In the genomic region with DNA sequence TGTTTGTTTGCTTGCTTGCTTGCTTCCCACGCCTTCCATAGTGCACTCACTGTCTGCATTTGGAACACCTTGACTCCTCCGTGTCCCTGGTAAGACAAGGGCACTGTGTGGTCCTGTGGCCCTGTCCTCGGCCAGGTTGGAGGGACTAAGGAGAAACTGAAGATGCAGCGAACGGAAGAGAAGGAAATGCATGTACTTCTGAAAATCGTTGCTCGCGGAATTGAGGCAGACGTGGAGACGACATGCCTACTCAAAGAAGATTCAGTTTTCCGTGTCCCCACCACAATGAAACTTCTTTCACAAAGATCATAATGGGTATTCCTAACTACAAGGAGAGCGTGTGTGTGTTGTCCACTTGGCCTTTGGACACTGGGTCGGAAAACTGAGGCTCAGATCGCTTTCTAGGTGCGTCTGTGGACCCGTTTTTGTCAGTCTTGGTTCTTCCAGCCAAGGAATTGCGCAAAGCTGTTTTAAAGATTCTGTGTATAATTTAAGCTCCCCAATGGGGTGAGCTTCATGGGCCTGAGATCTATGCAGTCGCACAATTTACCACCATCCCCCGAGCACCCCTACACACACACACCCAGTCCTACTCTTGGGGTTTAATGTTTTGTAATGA, we compare ENCODE assay signal across 11 cellular contexts.
DNase-seq lines count a peak whose midpoint lies in the region; ATAC-seq, FAIRE-seq and TF ChIP-seq lines count a peak whose summit lies in the region.
"Had no signal": no experiment of that assay in that cellular context is flagged by ENCODE, and none has a peak within 500 bp of the region (broad histone marks: within the 10 kb centered on the region; RNA-seq: fewer than 3 reads in every experiment).

No MANE protein-coding gene starts in this region.

- no peak overlapping the region for H4K5ac ChIP-seq in H1 (ENCODE audit: insufficient read length, low read depth, low read length)

- H3K56ac ChIP-seq in H1 (replicated peaks; ENCODE audit: insufficient read length, low read depth, low read length): no peak overlapping the region

- BruUV-seq in HepG2 (replicated peaks; lab: Mats Ljungman, UMichigan): no TSS peak

- peak overlapping the region; percentile 45 for H2AFZ ChIP-seq in HepG2 (ENCODE audit: low read length)
- H2AFZ ChIP-seq in H1 (ENCODE audit: low read length): peak overlapping the region; percentile 89

- H3K4ac ChIP-seq in H1 (replicated peaks; ENCODE audit: insufficient read length, low read depth, low read length): no peak overlapping the region

- DNase-seq in HepG2 (ENCODE audit: low spot score): no peak
- DNase-seq in right lobe of liver: no peak
- no peak for DNase-seq in HTR-8/SVneo (ENCODE audit: insufficient read length, low spot score)
- DNase-seq in H1 (ENCODE audit: low read depth in 1 of 2, low spot score in 2 of 2): peak in 1 of 2 experiments; percentile 61
- DNase-seq in stimulated activated CD4-positive, alpha-beta T cell treated with anti-CD3 and anti-CD28 coated beads, Interleukin-4, amount 100 ng/mL, for 4 hours: no peak
- no peak for DNase-seq in NCI-H526 (lab: John Stamatoyannopoulos, UW)
- no peak for DNase-seq in occipital lobe (lab: John Stamatoyannopoulos, UW)
- DNase-seq: NCI-H1092 treated with DMSO at 0.1 percent for 48 hours had no signal

- 31% methylated on average over 19 of the region's 19 CpGs for WGBS in HepG2 (ENCODE audit: low lambda C conversion rate)
- 11% methylated on average over 17 of the region's 19 CpGs for WGBS in right lobe of liver (ENCODE audit: insufficient coverage, low coverage, low lambda C conversion rate, missing lambda C conversion rate)
- WGBS in H1 (ENCODE audit: extremely low coverage in 1 of 2, insufficient coverage in 1 of 2, insufficient read length in 1 of 2, insufficient replicate concordance in 2 of 2, low coverage in 1 of 2, low lambda C conversion rate in 2 of 2, missing lambda C conversion rate in 1 of 2), 2 experiments: 6% methylated on average over 19 of the region's 19 CpGs; no CpG with 5 or more reads in 1 of the 2 experiments

- H3K79me2 ChIP-seq in HepG2 (ENCODE audit: insufficient read depth, low read length) (no peaks in the 10 kb centered on the region), H1 (ENCODE audit: control insufficient read depth in 1 of 2, insufficient read depth in 2 of 2, low read length in 2 of 2) (no peaks in the 10 kb centered on the region)

- H3K4me2 ChIP-seq in HepG2 (ENCODE audit: low read depth, low read length) (peak overlapping the region; percentile 99), H1 (ENCODE audit: insufficient read depth in 1 of 2, low read depth in 2 of 2, low read length in 2 of 2) (peak overlapping the region; percentile 96 to 100)

- no peak overlapping the region for H4K8ac ChIP-seq in H1 (ENCODE audit: extremely low read depth, insufficient read depth, low read length)

- no peak overlapping the region for H3K27ac ChIP-seq in HepG2 (ENCODE audit: extremely low read length, insufficient read depth, low read length)
- no peak overlapping the region for H3K27ac ChIP-seq in right lobe of liver
- no peak overlapping the region for H3K27ac ChIP-seq in H1 (ENCODE audit: low read depth, low read length)
- H3K27ac ChIP-seq: breast epithelium, WERI-Rb-1 had no signal

- H2BK15ac ChIP-seq in H1 (ENCODE audit: low read length): no peak overlapping the region

- intact Hi-C loops in HepG2 (cut with micrococcal nuclease; ENCODE audit: unreplicated experiment) (loop anchor here (5.0 to 10.0 kb wide), 4 partner anchors 46 to 121 kb away; a partner anchor contains a TSS), right lobe of liver (cut with DNase I) (no loop called here)

- TF ChIP-seq RAD21 in HepG2 (CRISPR knock-in tag; IDR thresholded peaks at IDR 0.05): no peak
- TF ChIP-seq RAD21 in H1 (IDR thresholded peaks at IDR 0.05 in 1 of 2, conservative IDR thresholded peaks at IDR 0.05 in 1 of 2; ENCODE audit: low read depth in 2 of 2, low read length in 2 of 2): no peak

- H2BK12ac ChIP-seq in H1 (ENCODE audit: low read depth, low read length): no peak overlapping the region

- no peak overlapping the region for H4K91ac ChIP-seq in H1 (replicated peaks; ENCODE audit: insufficient read length, low read length)

- peaks cover 0 to 27% of the 10 kb centered on the region in 2 experiments; a peak in 1 of 5 replicates for H3K27me3 ChIP-seq in HepG2 (ENCODE audit: control insufficient read depth in 1 of 2, insufficient read depth in 2 of 2, low read length in 2 of 2)
- H3K27me3 ChIP-seq in right lobe of liver: peaks cover 0 to 34% of the 10 kb centered on the region in 2 donors
- H3K27me3 ChIP-seq in H1 (replicated peaks in 1 of 4; ENCODE audit: control insufficient read depth in 3 of 4, extremely low read depth in 1 of 4, insufficient read depth in 3 of 4, low read length in 3 of 4): peaks cover 0 to 12% (median 7%) of the 10 kb centered on the region in 4 experiments; a peak in 5 of 7 replicates

- no peak overlapping the region for H2BK5ac ChIP-seq in H1 (ENCODE audit: low read depth, low read length)

- peaks cover 18% of the 10 kb centered on the region for H3K23me2 ChIP-seq in H1 (ENCODE audit: low read depth, low read length)

- H3K18ac ChIP-seq in H1 (ENCODE audit: extremely low read depth, low read length): no peak overlapping the region

- H3K79me1 ChIP-seq in H1 (ENCODE audit: low read depth, low read length): no peaks in the 10 kb centered on the region

- H3K4me3 ChIP-seq in HepG2 (replicated peaks in 1 of 3; ENCODE audit: insufficient read depth in 1 of 3, low read depth in 2 of 3, low read length in 3 of 3) (peak overlapping the region; percentile 58 to 76 (median 74)), right lobe of liver (no peak overlapping the region), H1 (ENCODE audit: extremely low read depth in 1 of 4, insufficient read depth in 2 of 4, low read depth in 3 of 4, low read length in 4 of 4) (peak overlapping the region; percentile 47 to 94 (median 86))

- no peak for TF ChIP-seq CTCF in HepG2 (CRISPR knock-in tag; IDR thresholded peaks at IDR 0.05)
- TF ChIP-seq CTCF in right lobe of liver (IDR thresholded peaks at IDR 0.05): no peak
- no peak for TF ChIP-seq CTCF in H1 (IDR thresholded peaks at IDR 0.05; ENCODE audit: control extremely low read depth in 1 of 3, insufficient read depth in 1 of 3, low read depth in 1 of 3, low read length in 3 of 3)

- no peak overlapping the region for H2BK20ac ChIP-seq in H1 (ENCODE audit: low read length)

- FAIRE-seq in HepG2 (lab: Jason Lieb, UNC) (no peak), HTR-8/SVneo (lab: Jason Lieb, UNC) (peak; percentile 44), H1 (lab: Jason Lieb, UNC) (no peak)

- no peak overlapping the region for H3K23ac ChIP-seq in H1 (ENCODE audit: insufficient read length)

- H3K14ac ChIP-seq in H1 (ENCODE audit: insufficient read length): no peak overlapping the region

- in situ Hi-C loops in HepG2 (cut with HindIII; ENCODE audit: extremely low pct_ligation_motif_present, low pct_unique_long_range_greater_than_20kb): no loop called here

- H3K4me1 ChIP-seq in HepG2 (ENCODE audit: insufficient read depth, low read length): peaks cover 37% of the 10 kb centered on the region
- H3K4me1 ChIP-seq in right lobe of liver: no peaks in the 10 kb centered on the region
- peaks cover 0 to 4% (median 2%) of the 10 kb centered on the region in 4 experiments; a peak in 2 of 7 replicates for H3K4me1 ChIP-seq in H1 (replicated peaks in 1 of 4; ENCODE audit: control insufficient read depth in 3 of 4, insufficient read depth in 4 of 4, low read length in 3 of 4)
- H3K4me1 ChIP-seq: breast epithelium had no signal

- H3K9me3 ChIP-seq in HepG2 (ENCODE audit: low read length): no peaks in the 10 kb centered on the region
- H3K9me3 ChIP-seq in right lobe of liver: no peaks in the 10 kb centered on the region
- H3K9me3 ChIP-seq in H1 (ENCODE audit: insufficient read depth in 2 of 2, low read depth in 1 of 2, low read length in 1 of 2): no peaks in the 10 kb centered on the region
- H3K9me3 ChIP-seq: breast epithelium had no signal

- peak; percentile 55 for ATAC-seq in HepG2
- no peak for ATAC-seq in right lobe of liver
- no peak for ATAC-seq in HG02588 (IDR thresholded peaks at IDR 0.05; ENCODE audit: unreplicated experiment)

- POLR2A ChIA-PET in HepG2 (lab: Yijun Ruan, JAX): no interaction called here
- POLR2A ChIA-PET in H1 (lab: Charles Lee; ENCODE audit: partially characterized antibody): interaction anchor here (1.0 to 1.1 kb wide), 2 partner anchors 9 to 114 kb away, joined by 3 to 4 read pairs; no protein-coding TSS in a partner anchor

- H2BK120ac ChIP-seq in H1 (replicated peaks; ENCODE audit: low read depth, low read length): no peak overlapping the region

- TF ChIP-seq POLR2A in HepG2 (IDR thresholded peaks at IDR 0.05; ENCODE audit: insufficient read depth in 1 of 2, low read depth in 2 of 2, low read length in 2 of 2): no peak
- TF ChIP-seq POLR2A in right lobe of liver (IDR thresholded peaks at IDR 0.05): no peak
- no peak for TF ChIP-seq POLR2A in H1 (IDR thresholded peaks at IDR 0.05; ENCODE audit: control extremely low read depth in 1 of 2, low read depth in 2 of 2, low read length in 2 of 2)

- H3K36me3 ChIP-seq in HepG2 (replicated peaks in 1 of 2; ENCODE audit: control insufficient read depth in 1 of 2, insufficient read depth in 2 of 2, low read length in 2 of 2): no peaks in the 10 kb centered on the region
- H3K36me3 ChIP-seq in right lobe of liver: peaks cover 0 to 2% (median 0%) of the 10 kb centered on the region in 4 donors
- no peaks in the 10 kb centered on the region for H3K36me3 ChIP-seq in H1 (ENCODE audit: control insufficient read depth in 2 of 4, insufficient read depth in 4 of 4, low read length in 3 of 4)
- H3K36me3 ChIP-seq: breast epithelium, WERI-Rb-1 had no signal

- no peak overlapping the region for H2AK5ac ChIP-seq in H1 (ENCODE audit: low read depth, low read length)

- TF ChIP-seq EP300 in HepG2 (IDR thresholded peaks at IDR 0.05; ENCODE audit: low read depth in 2 of 2, low read length in 2 of 2) (no peak), HepG2 (CRISPR knock-in tag; IDR thresholded peaks at IDR 0.05; ENCODE audit: borderline replicate concordance) (0 out of 2 replicates have a peak, but pooled peaks have one; percentile 1), H1 (IDR thresholded peaks at IDR 0.05; ENCODE audit: borderline replicate concordance in 1 of 2, low read depth in 2 of 2, low read length in 2 of 2) (no peak)

- CTCF ChIA-PET in HepG2 (lab: Yijun Ruan, JAX; ENCODE audit: low intra/inter-chr PET ratio, low total read pairs) (no interaction called here), H1 (lab: Charles Lee; ENCODE audit: partially characterized antibody) (interaction anchor here (0.7 to 2.0 kb wide), 9 partner anchors 9 to 178 kb away, joined by 3 to 7 read pairs (median 3); no protein-coding TSS in a partner anchor)

- peak overlapping the region; percentile 20; the same call in 1 of the 2 replicates for H3K9ac ChIP-seq in HepG2 (ENCODE audit: insufficient read depth, low read depth, low read length)
- peak overlapping the region in 2 of 4 experiments; percentile 34 to 71; a peak in 4 of 7 replicates for H3K9ac ChIP-seq in H1 (replicated peaks in 1 of 4; ENCODE audit: extremely low read depth in 1 of 4, low read depth in 3 of 4, low read length in 3 of 4)

- H4K20me1 ChIP-seq in HepG2 (ENCODE audit: insufficient read depth, low read length) (no peaks in the 10 kb centered on the region), H1 (replicated peaks in 1 of 2; ENCODE audit: control insufficient read depth in 1 of 2, insufficient read depth in 2 of 2, low read length in 2 of 2) (no peaks in the 10 kb centered on the region)

Comparison
In these comparisons a context has a peak if more than half of its experiments do, and no peak if none do; other contexts are left out.
1. H3K4me3 ChIP-seq: peak in HepG2 (3 of 3) and H1 (4 of 4); none in right lobe of liver (0 of 3).